8 cellular contexts compared by ENCODE assay signal in the genomic region with DNA sequence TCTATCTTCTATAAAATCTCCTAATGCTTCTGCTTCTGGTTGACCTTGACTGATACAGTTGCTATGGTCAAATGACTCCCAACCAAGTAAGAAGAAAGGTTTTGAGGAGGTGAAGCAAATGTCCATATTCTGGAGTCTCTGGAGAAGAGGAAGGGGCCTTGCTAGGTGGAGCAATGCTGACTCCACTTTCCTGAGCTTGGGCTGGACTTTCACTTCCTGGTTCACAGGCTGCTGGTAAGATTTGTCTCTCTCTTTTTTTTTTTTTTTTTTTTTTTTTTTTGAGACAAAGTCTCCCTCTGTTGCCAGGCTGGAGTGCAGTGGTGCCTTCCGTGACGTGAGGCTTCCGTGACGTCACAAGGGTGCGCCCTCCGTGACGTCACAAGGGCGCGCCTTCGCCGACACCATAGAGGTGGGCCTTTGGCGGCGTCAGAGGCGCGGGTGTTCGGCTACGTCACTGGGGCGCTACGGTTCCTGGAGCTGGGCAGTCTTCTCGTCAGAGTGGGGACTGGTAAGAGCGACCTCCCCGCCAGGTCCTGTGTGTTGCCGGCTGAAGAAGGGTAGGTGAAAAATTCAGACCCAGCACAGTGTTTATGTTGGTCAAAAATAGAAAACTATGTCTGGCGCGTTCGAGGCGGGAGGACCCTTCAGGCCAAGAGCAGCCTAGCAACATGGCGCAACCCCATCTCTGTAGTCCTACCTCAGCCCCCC.
DNase-seq lines count a peak whose midpoint lies in the region; ATAC-seq and TF ChIP-seq lines count a peak whose summit lies in the region.
"Not testable (repeated sequence)": the region's sequence is repeated elsewhere in the genome, so short reads cannot be mapped to it uniquely, and the experiment has no call there.

No MANE protein-coding gene starts in this region.

- peak overlapping the region; percentile 75 for H3K4me3 ChIP-seq in coronary artery

- ATAC-seq in HG03342 (IDR thresholded peaks at IDR 0.05; ENCODE audit: unreplicated experiment): peak; percentile 98

- DNase-seq in Ammon's horn (ENCODE audit: low spot score): peak; percentile 93
- DNase-seq in NCI-H524 (lab: John Stamatoyannopoulos, UW): peak; percentile 49 to 81
- peak; percentile 95 for DNase-seq in activated CD4-positive, alpha-beta T cell treated with anti-CD3 and anti-CD28 coated beads, Interleukin-2, amount 50 U/mL, for 1 hour
- DNase-seq in coronary artery (ENCODE audit: low spot score): peak; percentile 95
- DNase-seq in kidney tubule cell (ENCODE audit: low spot score): peak; percentile 92
- peak; percentile 94 for DNase-seq in stimulated activated CD4-positive, alpha-beta T cell treated with anti-CD3 and anti-CD28 coated beads, Interleukin-15, amount 100 ng/mL, for 24 hours

- peak; percentile 60 for TF ChIP-seq POLR2A in GM19099 (IDR thresholded peaks at IDR 0.05; ENCODE audit: extremely low read depth, insufficient read length, low read depth)

- not testable (repeated sequence) for TF ChIP-seq CTCF in coronary artery (IDR thresholded peaks at IDR 0.05)

- H3K27ac ChIP-seq in coronary artery: peak overlapping the region; percentile 82 to 87

Comparison
In these comparisons a context has a peak if more than half of its experiments do, and no peak if none do; other contexts are left out.
1. Peak in every context shown above with its lines: DNase-seq, ATAC-seq, H3K4me3 ChIP-seq and H3K27ac ChIP-seq.